8 cellular contexts compared by ENCODE assay signal in genomic region chr5:143401846-143402463, GRCh38. TPM values are rescaled to one million over a fixed set of nuclear protein-coding genes. Genes with fewer than 3 reads are reported as not detected.
A peak's percentile ranks its signal among the peaks of the same experiment; 100 is the strongest.
DNase-seq lines count a peak whose midpoint lies in the region; TF ChIP-seq lines count a peak whose summit lies in the region.

No MANE protein-coding gene starts in this region.

- no peaks in the 10 kb centered on the region; the same call in 1 of the 2 replicates for H3F3A ChIP-seq in OCI-LY1 (ENCODE audit: insufficient read depth, low read length)

- H3K27ac ChIP-seq in OCI-LY1 (ENCODE audit: low read depth, low read length, poor library complexity, severe bottlenecking) = peak overlapping the region; percentile 80
- H3K27ac ChIP-seq in cingulate gyrus (ENCODE audit: low read depth, low read length) = peak overlapping the region; percentile 91
- peak overlapping the region; percentile 95 for H3K27ac ChIP-seq in muscle layer of colon (ENCODE audit: low read depth, low read length)

- H3K4me3 ChIP-seq in OCI-LY1 (ENCODE audit: low read depth, low read length, poor library complexity, severe bottlenecking) = peak overlapping the region; percentile 83
- peak overlapping the region; percentile 83 to 100 for H3K4me3 ChIP-seq in muscle layer of colon (ENCODE audit: low read depth in 1 of 2, low read length in 2 of 2)

- H3K9ac ChIP-seq in OCI-LY1 (ENCODE audit: low read length) (peak overlapping the region; percentile 91), muscle layer of colon (ENCODE audit: low read length) (peak overlapping the region; percentile 60)

- DNase-seq in GM10266 (ENCODE audit: extremely low spot score) (peak; percentile 32), NCI-H526 (lab: John Stamatoyannopoulos, UW) (no peak), HT-29 (ENCODE audit: low spot score) (no peak), activated gamma-delta T cell (lab: John Stamatoyannopoulos, UW) (no peak), NOMO-1 (lab: John Stamatoyannopoulos, UW; ENCODE audit: unreplicated experiment in 2 of 2) (no peak)

- H3K79me2 ChIP-seq in OCI-LY1 (ENCODE audit: insufficient read depth, low read length) = peaks cover 62% of the 10 kb centered on the region

- no peak for TF ChIP-seq CTCF in GM10266 (IDR thresholded peaks at IDR 0.05; ENCODE audit: control insufficient read depth, insufficient read depth, low read depth, missing control alignments)
- TF ChIP-seq CTCF in OCI-LY1 (IDR thresholded peaks at IDR 0.05; ENCODE audit: low read length) = no peak

- no peaks in the 10 kb centered on the region for H3K9me2 ChIP-seq in OCI-LY1 (ENCODE audit: low read depth, low read length)

- H3K9me3 ChIP-seq in OCI-LY1 (ENCODE audit: low read length) = no peaks in the 10 kb centered on the region
- H3K9me3 ChIP-seq in muscle layer of colon (ENCODE audit: low read length) = no peaks in the 10 kb centered on the region

- peaks cover 39% of the 10 kb centered on the region for H3K36me3 ChIP-seq in OCI-LY1 (ENCODE audit: insufficient read depth, low read length)
- peaks cover 10% of the 10 kb centered on the region for H3K36me3 ChIP-seq in muscle layer of colon (ENCODE audit: insufficient read depth, low read length)

- H3K4me1 ChIP-seq in OCI-LY1 (ENCODE audit: insufficient read depth, low read length, severe bottlenecking) (peaks cover 47% of the 10 kb centered on the region), muscle layer of colon (ENCODE audit: insufficient read depth, low read length) (peaks cover 23% of the 10 kb centered on the region)

- no peaks in the 10 kb centered on the region for H4K20me1 ChIP-seq in OCI-LY1 (ENCODE audit: insufficient read depth, low read length)

- H3K27me3 ChIP-seq in OCI-LY1 (ENCODE audit: insufficient read depth, low read length) (no peaks in the 10 kb centered on the region), muscle layer of colon (ENCODE audit: control insufficient read depth in 1 of 2, insufficient read depth in 2 of 2, low read length in 2 of 2) (no peaks in the 10 kb centered on the region)

- H2AFZ ChIP-seq in OCI-LY1 (ENCODE audit: low read length) = no peak overlapping the region

- peak overlapping the region; percentile 99 for H3K4me2 ChIP-seq in OCI-LY1 (ENCODE audit: low read length)

RNA-seq across cellular contexts. Expression of gene NR3C1, which starts 1.5 kb away (rescaled TPM):
- not detected in 2 replicates for total RNA-seq in HT-29 (2014; rRNA removed; shearing (Covaris generic))
